Comparison of ENCODE assay signal across 26 cellular contexts in genomic region chr14:88706425-88706824, GRCh38.
DNase-seq lines count a peak whose midpoint lies in the region; ATAC-seq and TF ChIP-seq lines count a peak whose summit lies in the region.
"Had no signal": no experiment of that assay in that cellular context is flagged by ENCODE, and none has a peak within 500 bp of the region (broad histone marks: within the 10 kb centered on the region; RNA-seq: fewer than 3 reads in every experiment).

No MANE protein-coding gene starts in this region.

- no peaks in the 10 kb centered on the region; a peak in 1 of 4 replicates for H3K79me1 ChIP-seq in IMR-90 (ENCODE audit: low read depth in 1 of 2, low read length in 2 of 2)

- intact Hi-C loops in IMR-90 (cut with micrococcal nuclease): no loop called here

- H3K4me3 ChIP-seq in AG10803 (ENCODE audit: low read length) (no peak overlapping the region), IMR-90 (ENCODE audit: insufficient read depth, low read depth, low read length) (no peak overlapping the region)
- H3K4me3 ChIP-seq: GM12878, lower lobe of right lung, smooth muscle cell, stomach, tibial artery had no signal

- H3K4me1 ChIP-seq in IMR-90 (ENCODE audit: control insufficient read depth, insufficient read depth, low read length) (no peaks in the 10 kb centered on the region), foreskin keratinocyte (peaks cover 13% of the 10 kb centered on the region)
- H3K4me1 ChIP-seq: lower lobe of right lung, stomach, tibial artery had no signal

- H3K56ac ChIP-seq in IMR-90 (ENCODE audit: extremely low read depth, insufficient read depth, low read length): no peak overlapping the region

- no peak overlapping the region for H4K5ac ChIP-seq in IMR-90 (ENCODE audit: low read depth, low read length)

- no peak overlapping the region for H2BK120ac ChIP-seq in IMR-90 (ENCODE audit: low read depth, low read length)

- H3K18ac ChIP-seq in IMR-90 (ENCODE audit: low read depth, low read length): no peak overlapping the region

- ATAC-seq in IMR-90 (ENCODE audit: low read depth) (no peak; the same call in 1 of the 2 replicates), foreskin keratinocyte (peak; percentile 86), HG03378 (IDR thresholded peaks at IDR 0.05; ENCODE audit: unreplicated experiment) (no peak)
- ATAC-seq: GM12878, lower lobe of right lung, natural killer cell, Right ventricle myocardium inferior, SK-N-SH treated with all-trans-retinoic acid at 6 μM for 48 hours, T-helper 17 cell had no signal

- no peak overlapping the region for H2AK9ac ChIP-seq in IMR-90 (replicated peaks; ENCODE audit: low read depth, low read length, poor library complexity)

- H3K9ac ChIP-seq in IMR-90 (ENCODE audit: low read depth, low read length): no peak overlapping the region

- H2AK5ac ChIP-seq in IMR-90 (ENCODE audit: low read depth, low read length): no peak overlapping the region

- dilution Hi-C loops in IMR-90 (cut with HindIII; ENCODE audit: low sequenced_read_pairs, unreplicated experiment): no loop called here

- H3K9me3 ChIP-seq in IMR-90 (ENCODE audit: control insufficient read depth, insufficient read depth, low read length): no peaks in the 10 kb centered on the region
- H3K9me3 ChIP-seq: lower lobe of right lung, stomach, tibial artery had no signal

- CTCF ChIA-PET in IMR-90 (lab: Yijun Ruan, JAX): no interaction called here

- no peak overlapping the region for H3K27ac ChIP-seq in IMR-90 (ENCODE audit: insufficient read depth, low read length)
- peak overlapping the region; percentile 4 for H3K27ac ChIP-seq in foreskin keratinocyte
- H3K27ac ChIP-seq: lower lobe of right lung, stomach, tibial artery had no signal

- H3K36me3 ChIP-seq in IMR-90 (ENCODE audit: control insufficient read depth, insufficient read depth, low read length): peaks cover 3% of the 10 kb centered on the region; the same call in 1 of the 2 replicates
- H3K36me3 ChIP-seq: lower lobe of right lung, stomach, tibial artery had no signal

- H3K23ac ChIP-seq in IMR-90 (ENCODE audit: low read depth, low read length): no peak overlapping the region

- H2BK20ac ChIP-seq in IMR-90 (ENCODE audit: low read depth, low read length): no peak overlapping the region

- no peak for TF ChIP-seq CTCF in AG10803 (conservative IDR thresholded peaks at IDR 0.05; ENCODE audit: low read length)
- TF ChIP-seq CTCF in IMR-90 (conservative IDR thresholded peaks at IDR 0.05; ENCODE audit: low read depth, low read length): no peak
- no peak for TF ChIP-seq CTCF in foreskin keratinocyte (conservative IDR thresholded peaks at IDR 0.05)

- in situ Hi-C loops in IMR-90 (cut with MboI; ENCODE audit: low sequenced_read_pairs): no loop called here

- no peaks in the 10 kb centered on the region for H4K20me1 ChIP-seq in IMR-90 (ENCODE audit: insufficient read depth, low read length)

- no peaks in the 10 kb centered on the region for H3K9me1 ChIP-seq in IMR-90 (ENCODE audit: insufficient read depth, low read length)

- H3K27me3 ChIP-seq in IMR-90 (ENCODE audit: control insufficient read depth, insufficient read depth, low read length): no peaks in the 10 kb centered on the region
- H3K27me3 ChIP-seq in foreskin keratinocyte: no peaks in the 10 kb centered on the region
- H3K27me3 ChIP-seq: stomach, tibial artery had no signal

- H2AFZ ChIP-seq in IMR-90 (replicated peaks; ENCODE audit: low read length, poor library complexity): no peak overlapping the region

- peak overlapping the region; percentile 56 for H2BK5ac ChIP-seq in IMR-90 (ENCODE audit: low read depth, low read length, poor library complexity, severe bottlenecking)

- TF ChIP-seq POLR2A in IMR-90 (IDR thresholded peaks at IDR 0.05; ENCODE audit: low read depth, low read length): no peak

- no TSS peak for BruUV-seq in IMR-90 (replicated peaks; lab: Mats Ljungman, UMichigan)

- DNase-seq in AG10803 (ENCODE audit: low read depth) (peak; percentile 6), IMR-90 (peak; percentile 70), astrocyte of the hippocampus (ENCODE audit: low read depth, low spot score) (peak; percentile 4), foreskin keratinocyte (peak; percentile 53 to 79), DMS114 treated with DMSO at 0.1 percent for 48 hours (lab: John Stamatoyannopoulos, UW; ENCODE audit: unreplicated experiment) (no peak), COR-L47 (lab: John Stamatoyannopoulos, UW) (no peak), NCI-H1105 (lab: John Stamatoyannopoulos, UW) (no peak)
- DNase-seq: activated CD4-positive, alpha-beta memory T cell treated with anti-CD3 and anti-CD28 coated beads, Interleukin-2, amount 10 ng/mL, durations not matched to agents 7 days and 5 days; activated CD4-positive, CD25-positive, alpha-beta regulatory T cell treated with anti-CD3 and anti-CD28 coated beads, Interleukin-2, amount 50 U/mL, for 72 hours; activated CD8-positive, alpha-beta memory T cell treated with anti-CD3 and anti-CD28 coated beads, Interleukin-2, amount 50 U/mL, for 48 hours; anterior cingulate cortex; CD8-positive, alpha-beta memory T cell; GOT3; lower lobe of right lung; natural killer cell; NCI-H446 treated with DMSO at 0.1 percent for 48 hours; stimulated activated CD4-positive, alpha-beta T cell treated with anti-CD3 and anti-CD28 coated beads, Interleukin-1b, Interleukin-23, amount 100 ng/mL, for 48 hours; stimulated activated CD8-positive, alpha-beta memory T cell treated with anti-CD3 and anti-CD28 coated beads, Interleukin-4, amount 100 ng/mL, for 48 hours; stomach; T-helper 17 cell; tibial artery had no signal

- no peak overlapping the region for H3K4me2 ChIP-seq in IMR-90 (ENCODE audit: low read depth, low read length)
- H3K4me2 ChIP-seq: smooth muscle cell had no signal

- H2BK15ac ChIP-seq in IMR-90 (ENCODE audit: low read depth, low read length): no peak overlapping the region

- H3K14ac ChIP-seq in IMR-90 (replicated peaks; ENCODE audit: low read depth, low read length): no peak overlapping the region

- no peak overlapping the region for H4K8ac ChIP-seq in IMR-90 (ENCODE audit: low read depth in 2 of 2, low read length in 2 of 2)

- POLR2A ChIA-PET in IMR-90 (lab: Charles Lee; ENCODE audit: unreplicated experiment): no interaction called here

- H4K91ac ChIP-seq in IMR-90 (ENCODE audit: insufficient read depth, low read depth, low read length): no peak overlapping the region

- no peak overlapping the region for H3K4ac ChIP-seq in IMR-90 (ENCODE audit: low read depth, low read length)

- TF ChIP-seq RAD21 in IMR-90 (IDR thresholded peaks at IDR 0.05; ENCODE audit: low read length): no peak

TF ChIP-seq in IMR-90, 13 proteins besides CTCF, POLR2A, EP300 and RAD21:
- TF ChIP-seq MAFK (IDR thresholded peaks at IDR 0.05; ENCODE audit: low read depth, low read length) (peak; percentile 88), MXI1 (IDR thresholded peaks at IDR 0.05; ENCODE audit: borderline replicate concordance, low read depth, low read length) (no peak), BHLHE40 (IDR thresholded peaks at IDR 0.05; ENCODE audit: low read depth, low read length) (no peak), RCOR1 (IDR thresholded peaks at IDR 0.05; ENCODE audit: insufficient replicate concordance, low read length) (no peak)
TF ChIP-seq in IMR-90: peak in this region for 1.

Comparison
In these comparisons a context has a peak if more than half of its experiments do, and no peak if none do; other contexts are left out.
1. DNase-seq: peak in AG10803 (single experiment), IMR-90 (single experiment), astrocyte of the hippocampus (single experiment) and foreskin keratinocyte (2 of 2); none in DMS114 treated with DMSO at 0.1 percent for 48 hours (single experiment), COR-L47 (single experiment) and NCI-H1105 (single experiment).